1 cellular context compared by ENCODE assay signal in genomic region chr4:22187203-22187835, GRCh38.
TF ChIP-seq lines count a peak whose summit lies in the region.

No MANE protein-coding gene starts in this region.

TF ChIP-seq in WTC11, 78 proteins besides CTCF, POLR2A, EP300 and RAD21 (continued from another document):
- no peak for TF ChIP-seq STAT6 (CRISPR knock-in tag; conservative IDR thresholded peaks at IDR 0.05; ENCODE audit: low read depth)
- no peak for TF ChIP-seq TP53 (CRISPR knock-in tag; IDR thresholded peaks at IDR 0.05)
- TF ChIP-seq HMGXB4 (CRISPR knock-in tag; IDR thresholded peaks at IDR 0.05): no peak
- TF ChIP-seq GRHL2 (CRISPR knock-in tag; IDR thresholded peaks at IDR 0.05; ENCODE audit: insufficient replicate concordance, severe bottlenecking): no peak
- TF ChIP-seq ZNF138 (CRISPR knock-in tag; conservative IDR thresholded peaks at IDR 0.05): no peak
